ENCODE assay signal across 10 cellular contexts in genomic region chr11:65786008-65786785, GRCh38. TPM values are rescaled to one million over a fixed set of nuclear protein-coding genes. Genes with fewer than 3 reads are reported as not detected.
DNase-seq lines count a peak whose midpoint lies in the region; ATAC-seq and TF ChIP-seq lines count a peak whose summit lies in the region.
"Had no signal": no experiment of that assay in that cellular context is flagged by ENCODE, and none has a peak within 500 bp of the region (broad histone marks: within the 10 kb centered on the region; RNA-seq: fewer than 3 reads in every experiment).

No MANE protein-coding gene starts in this region.

- ATAC-seq in upper lobe of right lung (peak; percentile 33), HG02870 (IDR thresholded peaks at IDR 0.05; ENCODE audit: unreplicated experiment) (no peak)

- H3K27ac Mint-ChIP-seq in brain (no peak overlapping the region), mesothelial cell of epicardium (no peak overlapping the region)

- H3K27ac ChIP-seq in upper lobe of right lung (no peak overlapping the region), substantia nigra (ENCODE audit: low read depth, low read length, poor library complexity, severe bottlenecking) (no peak overlapping the region)
- H3K27ac ChIP-seq: SJCRH30 had no signal

- H3K27me3 Mint-ChIP-seq in brain (peaks cover 82% of the 10 kb centered on the region), mesothelial cell of epicardium (ENCODE audit: low read depth) (peaks cover 60% of the 10 kb centered on the region)

- H3K9me3 ChIP-seq in upper lobe of right lung: no peaks in the 10 kb centered on the region
- H3K9me3 ChIP-seq: SJCRH30 had no signal

- H3K4me1 ChIP-seq in upper lobe of right lung: peaks cover 14% of the 10 kb centered on the region
- H3K4me1 ChIP-seq: SJCRH30 had no signal

- intact Hi-C loops in upper lobe of right lung (cut with DNase I): no loop called here

- peaks cover 25% of the 10 kb centered on the region for H3K27me3 ChIP-seq in upper lobe of right lung

- no peaks in the 10 kb centered on the region for H3K36me3 ChIP-seq in upper lobe of right lung
- H3K36me3 ChIP-seq: SJCRH30 had no signal

- H3K4me3 Mint-ChIP-seq in brain (peak overlapping the region in 3 of 5 experiments; percentile 14 to 72 (median 52)), mesothelial cell of epicardium (peak overlapping the region; percentile 46)

- no peaks in the 10 kb centered on the region for H3K36me3 Mint-ChIP-seq in brain
- no peaks in the 10 kb centered on the region for H3K36me3 Mint-ChIP-seq in mesothelial cell of epicardium

- DNase-seq in stimulated activated CD4-positive, alpha-beta T cell treated with anti-CD3 and anti-CD28 coated beads, Interleukin-12 subunit alpha, Interleukin-12 subunit beta, amount 100 ng/mL, for 4 hours: peak; percentile 17
- no peak for DNase-seq in stimulated activated CD4-positive, alpha-beta T cell treated with anti-CD3 and anti-CD28 coated beads, Interleukin-1b, Interleukin-23, amount 100 ng/mL, for 48 hours
- no peak for DNase-seq in mesothelial cell of epicardium (ENCODE audit: low spot score in 2 of 2, unreplicated experiment in 2 of 2)
- peak; percentile 75 for DNase-seq in upper lobe of right lung
- no peak for DNase-seq in NCI-H2196 treated with DMSO at 0.1 percent for 48 hours (lab: John Stamatoyannopoulos, UW; ENCODE audit: unreplicated experiment)
- no peak for DNase-seq in substantia nigra (lab: John Stamatoyannopoulos, UW)
- DNase-seq: DND-41, SJCRH30 had no signal

- TF ChIP-seq CTCF in brain (conservative IDR thresholded peaks at IDR 0.05) (no peak), mesothelial cell of epicardium (IDR thresholded peaks at IDR 0.05; ENCODE audit: unreplicated experiment) (no peak), upper lobe of right lung (IDR thresholded peaks at IDR 0.05) (no peak)

- peaks cover 20% of the 10 kb centered on the region for H3K4me1 Mint-ChIP-seq in brain
- H3K4me1 Mint-ChIP-seq in mesothelial cell of epicardium: peaks cover 27% of the 10 kb centered on the region

- peak overlapping the region; percentile 46 for H3K4me3 ChIP-seq in upper lobe of right lung
- H3K4me3 ChIP-seq: SJCRH30 had no signal

- H3K9me3 Mint-ChIP-seq in brain (peaks cover 0 to 9% (median 0%) of the 10 kb centered on the region in 5 experiments), mesothelial cell of epicardium (no peaks in the 10 kb centered on the region)

RNA-seq across cellular contexts. Expression of gene OVOL1, which starts 0.7 kb away (rescaled TPM):
- 0.10 TPM for polyA plus RNA-seq in brain (ENCODE audit: insufficient read depth, low read depth, low replicate concordance)
- total RNA-seq in mesothelial cell of epicardium (3.9 to 4.7 TPM (median 4.3 TPM) in 3 replicates), upper lobe of right lung (2.7 TPM)
- total RNA-seq: SJCRH30 had no signal

RNA-seq across cellular contexts. Expression of gene AP5B1, which starts 5.4 kb away (rescaled TPM):
- polyA plus RNA-seq in brain (ENCODE audit: insufficient read depth, low read depth, low replicate concordance): 1.7 TPM
- total RNA-seq in mesothelial cell of epicardium (23.3 to 24.9 TPM (median 24.3 TPM) in 3 replicates), upper lobe of right lung (35.6 TPM)

RNA-seq across cellular contexts. Expression of gene SNX32, which starts 47.6 kb away (rescaled TPM):
- polyA plus RNA-seq in brain (ENCODE audit: insufficient read depth, low read depth, low replicate concordance): 3.6 TPM
- total RNA-seq in mesothelial cell of epicardium (6.8 to 10.7 TPM (median 7.5 TPM) in 3 replicates), upper lobe of right lung (not detected)

Comparison
In these comparisons a context has a peak if more than half of its experiments do, and no peak if none do; other contexts are left out.
1. DNase-seq: peak in stimulated activated CD4-positive, alpha-beta T cell treated with anti-CD3 and anti-CD28 coated beads, Interleukin-12 subunit alpha, Interleukin-12 subunit beta, amount 100 ng/mL, for 4 hours (single experiment) and upper lobe of right lung (single experiment); none in stimulated activated CD4-positive, alpha-beta T cell treated with anti-CD3 and anti-CD28 coated beads, Interleukin-1b, Interleukin-23, amount 100 ng/mL, for 48 hours (single experiment), mesothelial cell of epicardium (0 of 2), NCI-H2196 treated with DMSO at 0.1 percent for 48 hours (single experiment) and substantia nigra (0 of 49).